Comparison of ENCODE assay signal across 1 cellular context in the genomic region with DNA sequence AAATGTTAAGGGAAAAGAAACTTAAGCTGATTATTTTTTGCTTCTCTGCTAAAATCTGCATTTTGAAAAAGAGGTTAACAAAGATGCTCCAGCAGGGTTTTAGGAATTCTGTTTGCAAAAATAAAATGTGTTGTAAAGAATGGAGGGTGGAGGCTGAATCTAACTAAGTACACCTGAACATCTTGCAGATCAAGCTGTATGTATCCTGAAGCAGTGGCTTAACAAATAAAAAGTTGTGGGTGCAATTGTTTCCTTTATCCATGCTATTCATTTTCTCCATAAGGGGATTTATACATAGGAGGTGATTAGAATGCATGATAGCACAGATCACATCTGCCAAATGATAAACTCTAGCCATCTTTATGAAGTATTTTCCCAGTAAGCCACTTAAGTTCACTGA.
TF ChIP-seq lines count a peak whose summit lies in the region.

No MANE protein-coding gene starts in this region.

TF ChIP-seq in SK-N-SH treated with all-trans-retinoic acid at 6 μM for 48 hours, 23 proteins besides CTCF, POLR2A, EP300 and RAD21 (continued from another document):
- no peak for TF ChIP-seq CSRNP3 (CRISPR knock-in tag; IDR thresholded peaks at IDR 0.05)
- TF ChIP-seq ZNF565 (CRISPR knock-in tag; conservative IDR thresholded peaks at IDR 0.05; ENCODE audit: low read depth), result no peak
- TF ChIP-seq TCF4 (CRISPR knock-in tag; IDR thresholded peaks at IDR 0.05; ENCODE audit: borderline replicate concordance), result no peak
- no peak for TF ChIP-seq ESRRG (CRISPR knock-in tag; IDR thresholded peaks at IDR 0.05)
- no peak for TF ChIP-seq CREB5 (CRISPR knock-in tag; IDR thresholded peaks at IDR 0.05; ENCODE audit: low read depth)
- no peak for TF ChIP-seq ZFP30 (CRISPR knock-in tag; IDR thresholded peaks at IDR 0.05)
- TF ChIP-seq GLIS3 (CRISPR knock-in tag; IDR thresholded peaks at IDR 0.05), result no peak
- no peak for TF ChIP-seq ARNTL (CRISPR knock-in tag; IDR thresholded peaks at IDR 0.05; ENCODE audit: borderline replicate concordance, low read depth)
- TF ChIP-seq, protein P1, sequence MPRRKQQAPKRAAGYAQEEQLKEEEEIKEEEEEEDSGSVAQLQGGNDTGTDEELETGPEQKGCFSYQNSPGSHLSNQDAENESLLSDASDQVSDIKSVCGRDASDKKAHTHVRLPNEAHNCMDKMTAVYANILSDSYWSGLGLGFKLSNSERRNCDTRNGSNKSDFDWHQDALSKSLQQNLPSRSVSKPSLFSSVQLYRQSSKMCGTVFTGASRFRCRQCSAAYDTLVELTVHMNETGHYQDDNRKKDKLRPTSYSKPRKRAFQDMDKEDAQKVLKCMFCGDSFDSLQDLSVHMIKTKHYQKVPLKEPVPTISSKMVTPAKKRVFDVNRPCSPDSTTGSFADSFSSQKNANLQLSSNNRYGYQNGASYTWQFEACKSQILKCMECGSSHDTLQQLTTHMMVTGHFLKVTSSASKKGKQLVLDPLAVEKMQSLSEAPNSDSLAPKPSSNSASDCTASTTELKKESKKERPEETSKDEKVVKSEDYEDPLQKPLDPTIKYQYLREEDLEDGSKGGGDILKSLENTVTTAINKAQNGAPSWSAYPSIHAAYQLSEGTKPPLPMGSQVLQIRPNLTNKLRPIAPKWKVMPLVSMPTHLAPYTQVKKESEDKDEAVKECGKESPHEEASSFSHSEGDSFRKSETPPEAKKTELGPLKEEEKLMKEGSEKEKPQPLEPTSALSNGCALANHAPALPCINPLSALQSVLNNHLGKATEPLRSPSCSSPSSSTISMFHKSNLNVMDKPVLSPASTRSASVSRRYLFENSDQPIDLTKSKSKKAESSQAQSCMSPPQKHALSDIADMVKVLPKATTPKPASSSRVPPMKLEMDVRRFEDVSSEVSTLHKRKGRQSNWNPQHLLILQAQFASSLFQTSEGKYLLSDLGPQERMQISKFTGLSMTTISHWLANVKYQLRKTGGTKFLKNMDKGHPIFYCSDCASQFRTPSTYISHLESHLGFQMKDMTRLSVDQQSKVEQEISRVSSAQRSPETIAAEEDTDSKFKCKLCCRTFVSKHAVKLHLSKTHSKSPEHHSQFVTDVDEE (CRISPR knock-in tag; IDR thresholded peaks at IDR 0.05), result no peak
- TF ChIP-seq PPARA (CRISPR knock-in tag; IDR thresholded peaks at IDR 0.05; ENCODE audit: borderline replicate concordance), result no peak
- TF ChIP-seq, protein P2, sequence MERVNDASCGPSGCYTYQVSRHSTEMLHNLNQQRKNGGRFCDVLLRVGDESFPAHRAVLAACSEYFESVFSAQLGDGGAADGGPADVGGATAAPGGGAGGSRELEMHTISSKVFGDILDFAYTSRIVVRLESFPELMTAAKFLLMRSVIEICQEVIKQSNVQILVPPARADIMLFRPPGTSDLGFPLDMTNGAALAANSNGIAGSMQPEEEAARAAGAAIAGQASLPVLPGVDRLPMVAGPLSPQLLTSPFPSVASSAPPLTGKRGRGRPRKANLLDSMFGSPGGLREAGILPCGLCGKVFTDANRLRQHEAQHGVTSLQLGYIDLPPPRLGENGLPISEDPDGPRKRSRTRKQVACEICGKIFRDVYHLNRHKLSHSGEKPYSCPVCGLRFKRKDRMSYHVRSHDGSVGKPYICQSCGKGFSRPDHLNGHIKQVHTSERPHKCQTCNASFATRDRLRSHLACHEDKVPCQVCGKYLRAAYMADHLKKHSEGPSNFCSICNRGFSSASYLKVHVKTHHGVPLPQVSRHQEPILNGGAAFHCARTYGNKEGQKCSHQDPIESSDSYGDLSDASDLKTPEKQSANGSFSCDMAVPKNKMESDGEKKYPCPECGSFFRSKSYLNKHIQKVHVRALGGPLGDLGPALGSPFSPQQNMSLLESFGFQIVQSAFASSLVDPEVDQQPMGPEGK (CRISPR knock-in tag; IDR thresholded peaks at IDR 0.05; ENCODE audit: borderline replicate concordance), result no peak
- TF ChIP-seq ZNF8 (CRISPR knock-in tag; IDR thresholded peaks at IDR 0.05), result no peak
- TF ChIP-seq CSDC2 (CRISPR knock-in tag; IDR thresholded peaks at IDR 0.05), result no peak
- no peak for TF ChIP-seq RARB (CRISPR knock-in tag; IDR thresholded peaks at IDR 0.05)
TF ChIP-seq in SK-N-SH treated with all-trans-retinoic acid at 6 μM for 48 hours: peak in this region for 0.
